ENCODE assay signal across 24 cellular contexts in genomic region chrX:20433376-20433775, GRCh38.
DNase-seq lines count a peak whose midpoint lies in the region; ATAC-seq lines count a peak whose summit lies in the region.
"Had no signal": no experiment of that assay in that cellular context is flagged by ENCODE, and none has a peak within 500 bp of the region (broad histone marks: within the 10 kb centered on the region; RNA-seq: fewer than 3 reads in every experiment).

No MANE protein-coding gene starts in this region.

- H3K36me3 Mint-ChIP-seq in activated naive CD4-positive, alpha-beta T cell treated with anti-CD3 and anti-CD28 coated beads, Interleukin-2, amount 10 ng/mL, durations not matched to agents 7 days and 5 days = no peaks in the 10 kb centered on the region
- H3K36me3 Mint-ChIP-seq in stimulated activated memory B cell treated with anti-CD40 and anti-IgM and Interleukin-4, amounts not matched to agents 10 μg/mL and 1 μg/mL and 100 μg/mL, for 72 hours = no peaks in the 10 kb centered on the region
- H3K36me3 Mint-ChIP-seq: immature natural killer cell, naive B cell had no signal

- peaks cover 48% of the 10 kb centered on the region for H3K4me1 Mint-ChIP-seq in activated naive CD4-positive, alpha-beta T cell treated with anti-CD3 and anti-CD28 coated beads, Interleukin-2, amount 10 ng/mL, durations not matched to agents 7 days and 5 days
- no peaks in the 10 kb centered on the region for H3K4me1 Mint-ChIP-seq in stimulated activated memory B cell treated with anti-CD40 and anti-IgM and Interleukin-4, amounts not matched to agents 10 μg/mL and 1 μg/mL and 100 μg/mL, for 72 hours

- in situ Hi-C loops in ACHN (cut with HindIII; ENCODE audit: low pct_ligation_motif_present, low pct_unique_long_range_greater_than_20kb, low sequenced_read_pairs) = no loop called here
- in situ Hi-C loops in G401 (cut with HindIII; ENCODE audit: low sequenced_read_pairs) = no loop called here

- CTCF ChIA-PET in activated naive CD4-positive, alpha-beta T cell treated with anti-CD3 and anti-CD28 coated beads, Interleukin-2, amount 10 ng/mL, durations not matched to agents 7 days and 5 days (lab: Charles Lee) = no interaction called here

- no peak overlapping the region for H3K4me3 Mint-ChIP-seq in activated naive CD4-positive, alpha-beta T cell treated with anti-CD3 and anti-CD28 coated beads, Interleukin-2, amount 10 ng/mL, durations not matched to agents 7 days and 5 days
- H3K4me3 Mint-ChIP-seq in stimulated activated memory B cell treated with anti-CD40 and anti-IgM and Interleukin-4, amounts not matched to agents 10 μg/mL and 1 μg/mL and 100 μg/mL, for 72 hours = no peak overlapping the region
- H3K4me3 Mint-ChIP-seq: activated naive CD8-positive, alpha-beta T cell treated with anti-CD3 and anti-CD28 coated beads, Interleukin-2, amount 50 U/mL, for 24 hours; immature natural killer cell had no signal

- ATAC-seq in HG02759 (IDR thresholded peaks at IDR 0.05; ENCODE audit: unreplicated experiment) = peak; percentile 24
- ATAC-seq in stimulated activated memory B cell treated with anti-CD40 and anti-IgM and Interleukin-4, amounts not matched to agents 10 μg/mL and 1 μg/mL and 100 μg/mL, for 72 hours = no peak
- ATAC-seq: activated naive CD8-positive, alpha-beta T cell treated with anti-CD3 and anti-CD28 coated beads, Interleukin-2, amount 50 U/mL, for 24 hours; lower lobe of right lung had no signal

- DNase-seq in activated naive CD4-positive, alpha-beta T cell treated with anti-CD3 and anti-CD28 coated beads, Interleukin-2, amount 10 ng/mL, durations not matched to agents 7 days and 5 days = no peak
- DNase-seq in activated naive CD4-positive, alpha-beta T cell (lab: John Stamatoyannopoulos, UW) = no peak
- DNase-seq in amniotic epithelial cell (ENCODE audit: low read depth) (peak; percentile 53), occipital lobe (lab: John Stamatoyannopoulos, UW) (no peak), ACHN (no peak), G401 (ENCODE audit: low spot score) (no peak)
- DNase-seq: activated CD4-positive, alpha-beta T cell treated with anti-CD3 and anti-CD28 coated beads for 48 hours; activated naive CD8-positive, alpha-beta T cell treated with anti-CD3 and anti-CD28 coated beads, Interleukin-2, amount 50 U/mL, for 24 hours; activated T-cell treated with anti-CD3 and anti-CD28 coated beads, Interleukin-2, amount 50 U/mL, for 1 hour; Calu3; effector CD4-positive, alpha-beta T cell; esophagus squamous epithelium; head of caudate nucleus; immature natural killer cell; lower lobe of right lung; naive B cell; NCI-H1930; NCI-H510A treated with DMSO at 0.1 percent for 48 hours; SHP77; stimulated activated CD4-positive, alpha-beta T cell treated with anti-CD3 and anti-CD28 coated beads, Interleukin-4, amount 100 ng/mL, for 4 hours; stimulated activated CD8-positive, alpha-beta memory T cell treated with anti-CD3 and anti-CD28 coated beads, Interleukin-4, amount 100 ng/mL, for 48 hours; T1000 had no signal

- H3K27ac Mint-ChIP-seq in activated naive CD4-positive, alpha-beta T cell treated with anti-CD3 and anti-CD28 coated beads, Interleukin-2, amount 10 ng/mL, durations not matched to agents 7 days and 5 days = peak overlapping the region; percentile 85
- H3K27ac Mint-ChIP-seq in stimulated activated memory B cell treated with anti-CD40 and anti-IgM and Interleukin-4, amounts not matched to agents 10 μg/mL and 1 μg/mL and 100 μg/mL, for 72 hours = peak overlapping the region; percentile 57

- no peaks in the 10 kb centered on the region for H3K27me3 Mint-ChIP-seq in activated naive CD4-positive, alpha-beta T cell treated with anti-CD3 and anti-CD28 coated beads, Interleukin-2, amount 10 ng/mL, durations not matched to agents 7 days and 5 days
- H3K27me3 Mint-ChIP-seq in stimulated activated memory B cell treated with anti-CD40 and anti-IgM and Interleukin-4, amounts not matched to agents 10 μg/mL and 1 μg/mL and 100 μg/mL, for 72 hours = no peaks in the 10 kb centered on the region
- H3K27me3 Mint-ChIP-seq: activated naive CD8-positive, alpha-beta T cell treated with anti-CD3 and anti-CD28 coated beads, Interleukin-2, amount 50 U/mL, for 24 hours; naive B cell had no signal

- H3K9me3 Mint-ChIP-seq in activated naive CD4-positive, alpha-beta T cell treated with anti-CD3 and anti-CD28 coated beads, Interleukin-2, amount 10 ng/mL, durations not matched to agents 7 days and 5 days = no peaks in the 10 kb centered on the region
- H3K9me3 Mint-ChIP-seq in stimulated activated memory B cell treated with anti-CD40 and anti-IgM and Interleukin-4, amounts not matched to agents 10 μg/mL and 1 μg/mL and 100 μg/mL, for 72 hours = no peaks in the 10 kb centered on the region
- H3K9me3 Mint-ChIP-seq: activated naive CD8-positive, alpha-beta T cell treated with anti-CD3 and anti-CD28 coated beads, Interleukin-2, amount 50 U/mL, for 24 hours; immature natural killer cell; naive B cell had no signal
